15 cellular contexts compared by ENCODE assay signal in the genomic region with DNA sequence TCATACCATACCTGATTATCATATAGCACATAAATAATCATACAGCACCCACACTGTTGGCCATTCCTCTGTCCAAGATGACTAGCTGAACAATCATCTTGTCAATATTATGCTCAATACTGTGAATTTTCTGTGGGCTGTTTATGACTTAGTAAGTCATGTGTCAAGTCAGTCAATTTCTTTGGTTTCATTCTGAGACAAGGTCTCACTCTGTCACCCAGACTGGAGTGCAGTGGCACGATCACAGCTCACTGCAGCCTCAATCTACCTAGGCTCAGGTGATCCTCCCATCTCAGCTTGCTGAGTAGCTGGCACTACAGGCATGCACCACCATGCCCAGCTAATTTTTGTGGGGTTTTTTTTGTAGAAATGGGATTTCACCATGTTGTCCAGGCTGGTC. TPM values are rescaled to one million over a fixed set of nuclear protein-coding genes. Genes with fewer than 3 reads are reported as not detected.
A peak's percentile ranks its signal among the peaks of the same experiment; 100 is the strongest.
DNase-seq lines count a peak whose midpoint lies in the region; ATAC-seq and TF ChIP-seq lines count a peak whose summit lies in the region.
"Had no signal": no experiment of that assay in that cellular context is flagged by ENCODE, and none has a peak within 500 bp of the region (broad histone marks: within the 10 kb centered on the region; RNA-seq: fewer than 3 reads in every experiment).

No MANE protein-coding gene starts in this region.

- H3K27ac Mint-ChIP-seq in activated naive CD4-positive, alpha-beta T cell treated with anti-CD3 and anti-CD28 coated beads, Interleukin-2, amount 50 U/mL, for 24 hours, result peak overlapping the region; percentile 18
- no peak overlapping the region for H3K27ac Mint-ChIP-seq in HFFc6
- H3K27ac Mint-ChIP-seq: CD8-positive, alpha-beta T cell had no signal

- peaks cover 48% of the 10 kb centered on the region for H3K4me1 Mint-ChIP-seq in activated naive CD4-positive, alpha-beta T cell treated with anti-CD3 and anti-CD28 coated beads, Interleukin-2, amount 50 U/mL, for 24 hours
- H3K4me1 Mint-ChIP-seq in HFFc6 (ENCODE audit: low read depth), result peaks cover 25% of the 10 kb centered on the region

- peak; percentile 42 for ATAC-seq in GM18861 (IDR thresholded peaks at IDR 0.05; ENCODE audit: unreplicated experiment)
- ATAC-seq in GM21390 (IDR thresholded peaks at IDR 0.05; ENCODE audit: unreplicated experiment), result peak; percentile 49
- peak; percentile 49 for ATAC-seq in HG03095 (IDR thresholded peaks at IDR 0.05; ENCODE audit: unreplicated experiment)
- ATAC-seq: CD8-positive, alpha-beta T cell had no signal

- no peaks in the 10 kb centered on the region for H3K27me3 Mint-ChIP-seq in activated naive CD4-positive, alpha-beta T cell treated with anti-CD3 and anti-CD28 coated beads, Interleukin-2, amount 50 U/mL, for 24 hours
- H3K27me3 Mint-ChIP-seq in HFFc6 (ENCODE audit: insufficient read depth), result no peaks in the 10 kb centered on the region; the same call in 1 of the 2 replicates

- H3K4me3 Mint-ChIP-seq in activated naive CD4-positive, alpha-beta T cell treated with anti-CD3 and anti-CD28 coated beads, Interleukin-2, amount 50 U/mL, for 24 hours, result no peak overlapping the region
- no peak overlapping the region for H3K4me3 Mint-ChIP-seq in HFFc6
- H3K4me3 Mint-ChIP-seq: CD8-positive, alpha-beta T cell had no signal

- DNase-seq in activated effector memory CD4-positive, alpha-beta T cell treated with Interleukin-2 at 50 U/mL for 16 hours, result no peak
- DNase-seq in HFFc6 (no peak), kidney tubule cell (ENCODE audit: low spot score) (no peak)
- DNase-seq: activated CD4-positive, CD25-positive, alpha-beta regulatory T cell treated with anti-CD3 and anti-CD28 coated beads, Interleukin-2, amount 50 U/mL, for 72 hours; CD8-positive, alpha-beta T cell; colonic mucosa; HCEC 1CT; mesenchymal stem cell; NCI-H2171; nucleus accumbens; tibial artery had no signal

- peaks cover 30% of the 10 kb centered on the region for H3K36me3 Mint-ChIP-seq in activated naive CD4-positive, alpha-beta T cell treated with anti-CD3 and anti-CD28 coated beads, Interleukin-2, amount 50 U/mL, for 24 hours
- peaks cover 12% of the 10 kb centered on the region for H3K36me3 Mint-ChIP-seq in HFFc6 (ENCODE audit: low read depth)

- H3K9me3 Mint-ChIP-seq in activated naive CD4-positive, alpha-beta T cell treated with anti-CD3 and anti-CD28 coated beads, Interleukin-2, amount 50 U/mL, for 24 hours, result no peaks in the 10 kb centered on the region
- no peaks in the 10 kb centered on the region for H3K9me3 Mint-ChIP-seq in HFFc6
- H3K9me3 Mint-ChIP-seq: CD8-positive, alpha-beta T cell had no signal

- TF ChIP-seq CTCF in HFFc6 (IDR thresholded peaks at IDR 0.05), result no peak

RNA-seq across cellular contexts. Expression of a gene that starts 5.7 kb away (rescaled TPM):
- total RNA-seq in HFFc6 (2021; fragmentation: NEBNext Ultra II Directional; extraction: Animal tissue kit (Norgen Biotek cat#: 25700)), result 10 to 100 TPM; 22.5 to 36.0 (median 33.2) TPM

RNA-seq across cellular contexts. Expression of a gene that starts 33.6 kb away (rescaled TPM):
- total RNA-seq in HFFc6 (2021; fragmentation: NEBNext Ultra II Directional; extraction: Animal tissue kit (Norgen Biotek cat#: 25700)), result not detected
